In genomic region chr1:22285545-22286396, GRCh38 we compare ENCODE assay signal across 26 cellular contexts.
DNase-seq lines count a peak whose midpoint lies in the region; ATAC-seq, FAIRE-seq and TF ChIP-seq lines count a peak whose summit lies in the region.
"Had no signal": no experiment of that assay in that cellular context is flagged by ENCODE, and none has a peak within 500 bp of the region (broad histone marks: within the 10 kb centered on the region; RNA-seq: fewer than 3 reads in every experiment).

No MANE protein-coding gene starts in this region.

- TF ChIP-seq CTCF in SK-N-SH (IDR thresholded peaks at IDR 0.05) (no peak), fibroblast of villous mesenchyme (IDR thresholded peaks at IDR 0.05; ENCODE audit: insufficient read depth, low read depth, low read length) (no peak), body of pancreas (IDR thresholded peaks at IDR 0.05) (no peak)

- peak; percentile 28 for DNase-seq in SK-N-SH
- DNase-seq in fibroblast of villous mesenchyme (ENCODE audit: low read depth), result peak; percentile 48
- DNase-seq in mesenteric fat pad (ENCODE audit: low spot score), result peak; percentile 86
- peak; percentile 77 for DNase-seq in urothelium cell line (ENCODE audit: low spot score)
- no peak for DNase-seq in hepatic stellate cell (ENCODE audit: low spot score)
- DNase-seq in body of pancreas, result no peak
- DNase-seq in small intestine, result no peak
- DNase-seq: activated CD4-positive, alpha-beta T cell treated with anti-CD3 and anti-CD28 coated beads for 48 hours; activated CD8-positive, alpha-beta memory T cell treated with anti-CD3 and anti-CD28 coated beads, Interleukin-2, amount 10 ng/mL, durations not matched to agents 7 days and 5 days; activated naive CD4-positive, alpha-beta T cell treated with anti-CD3 and anti-CD28 coated beads, Interleukin-2, amount 50 U/mL, for 16 hours; anterior cingulate cortex; effector memory CD8-positive, alpha-beta T cell; left cardiac atrium; MM.1S; NCI-H1417 treated with DMSO at 0.1 percent for 48 hours; NCI-H510A treated with DMSO at 0.1 percent for 48 hours; nephron progenitor cell; T-helper 17 cell; testis had no signal

- H3K27ac ChIP-seq in SK-N-SH (ENCODE audit: low read depth in 2 of 2, low read length in 1 of 2) (no peak overlapping the region), body of pancreas (no peak overlapping the region), small intestine (ENCODE audit: low read depth in 1 of 2, low read length in 1 of 2) (no peak overlapping the region)
- H3K27ac ChIP-seq: 22Rv1, gastroesophageal sphincter, Peyer's patch, SJSA1, testis had no signal

- TF ChIP-seq EP300 in SK-N-SH (IDR thresholded peaks at IDR 0.05; ENCODE audit: borderline replicate concordance in 1 of 2, low read depth in 1 of 2, low read length in 1 of 2), result no peak

- 86% methylated on average over 28 of the region's 37 CpGs for WGBS in SK-N-SH (ENCODE audit: low lambda C conversion rate)
- 79 to 81% methylated on average over 11 to 37 of the region's 37 CpGs for WGBS in body of pancreas, 2 donors
- 89 to 90% (median 90%) methylated on average over 30 to 37 of the region's 37 CpGs for WGBS in small intestine, 3 donors

- H3K27me3 ChIP-seq in SK-N-SH (ENCODE audit: insufficient read depth) (0 out of 2 replicates have a peak, but pooled peaks cover 13% of the 10 kb centered on the region), body of pancreas (no peaks in the 10 kb centered on the region), small intestine (ENCODE audit: control insufficient read depth in 2 of 2, insufficient read depth in 2 of 2, low read length in 2 of 2) (peaks cover 0 to 2% of the 10 kb centered on the region in 2 donors)
- H3K27me3 ChIP-seq: Peyer's patch, testis had no signal

- FAIRE-seq in urothelium cell line (lab: Jason Lieb, UNC) (no peak), small intestine (lab: Jason Lieb, UNC) (no peak)

- H3K79me2 ChIP-seq in SK-N-SH (ENCODE audit: insufficient read depth), result no peaks in the 10 kb centered on the region

- intact Hi-C loops in body of pancreas (cut with DNase I), result no loop called here

- CTCF ChIA-PET in SK-N-SH (lab: Yijun Ruan, JAX), result interaction anchor here (0.6 to 3.2 kb wide), 3 partner anchors 10 to 69 kb away, joined by 3 to 13 read pairs (median 3); no protein-coding TSS in a partner anchor

- no peak overlapping the region for H3K4me2 ChIP-seq in SK-N-SH

- H4K20me1 ChIP-seq in SK-N-SH (ENCODE audit: insufficient read depth), result no peaks in the 10 kb centered on the region

- H3K4me3 ChIP-seq in SK-N-SH (ENCODE audit: low read depth in 2 of 2, low read length in 1 of 2) (no peak overlapping the region), fibroblast of villous mesenchyme (ENCODE audit: low read depth, low read length) (no peak overlapping the region), body of pancreas (no peak overlapping the region), small intestine (ENCODE audit: low read depth in 1 of 2, low read length in 2 of 2) (no peak overlapping the region)
- H3K4me3 ChIP-seq: gastroesophageal sphincter, Peyer's patch, SJSA1 had no signal

- H3K9me2 ChIP-seq in SK-N-SH, result no peaks in the 10 kb centered on the region

- POLR2A ChIA-PET in SK-N-SH (lab: Yijun Ruan, JAX), result no interaction called here

- no peak for TF ChIP-seq RAD21 in SK-N-SH (IDR thresholded peaks at IDR 0.05; ENCODE audit: low read length)

- H3K9me3 ChIP-seq in SK-N-SH (no peaks in the 10 kb centered on the region), body of pancreas (no peaks in the 10 kb centered on the region), small intestine (ENCODE audit: control insufficient read depth, low read depth) (no peaks in the 10 kb centered on the region)
- H3K9me3 ChIP-seq: gastroesophageal sphincter, Peyer's patch, SJSA1, testis had no signal

- ATAC-seq in SK-N-SH treated with all-trans-retinoic acid at 6 μM for 48 hours (no peak), body of pancreas (no peak)
- ATAC-seq: activated CD8-positive, alpha-beta memory T cell treated with anti-CD3 and anti-CD28 coated beads, Interleukin-2, amount 10 ng/mL, durations not matched to agents 7 days and 5 days; CD8-positive, alpha-beta T cell; effector memory CD8-positive, alpha-beta T cell; esophagus mucosa; gastroesophageal sphincter; T-helper 17 cell had no signal

- no peak overlapping the region for H2AFZ ChIP-seq in SK-N-SH (ENCODE audit: low read depth)

- H3K4me1 ChIP-seq in SK-N-SH (ENCODE audit: control insufficient read depth in 1 of 2, insufficient read depth in 2 of 2, low read depth in 1 of 2, low read length in 1 of 2) (no peaks in the 10 kb centered on the region), body of pancreas (no peaks in the 10 kb centered on the region), small intestine (ENCODE audit: control insufficient read depth in 2 of 2, insufficient read depth in 1 of 2, low read depth in 1 of 2, low read length in 1 of 2) (no peaks in the 10 kb centered on the region)
- H3K4me1 ChIP-seq: gastroesophageal sphincter, Peyer's patch, SJSA1 had no signal

- H3F3A ChIP-seq in SK-N-SH (replicated peaks; ENCODE audit: insufficient read depth), result no peaks in the 10 kb centered on the region

- no peak for TF ChIP-seq POLR2A in body of pancreas (IDR thresholded peaks at IDR 0.05)

- no peaks in the 10 kb centered on the region for H3K36me3 ChIP-seq in SK-N-SH (replicated peaks in 1 of 2; ENCODE audit: control insufficient read depth in 1 of 2, insufficient read depth in 2 of 2, low read length in 1 of 2)
- H3K36me3 ChIP-seq in body of pancreas (replicated peaks in 1 of 2; ENCODE audit: insufficient read depth in 1 of 2, low read depth in 2 of 2), result no peaks in the 10 kb centered on the region
- H3K36me3 ChIP-seq in small intestine (ENCODE audit: control insufficient read depth in 2 of 2, insufficient read depth in 2 of 2, low read length in 2 of 2), result no peaks in the 10 kb centered on the region
- H3K36me3 ChIP-seq: gastroesophageal sphincter, Peyer's patch, SJSA1 had no signal

- no peak overlapping the region for H3K9ac ChIP-seq in SK-N-SH

TF ChIP-seq in SK-N-SH, 30 proteins besides CTCF, POLR2A, EP300 and RAD21:
- TF ChIP-seq JUND (IDR thresholded peaks at IDR 0.05) (no peak), ELF1 (IDR thresholded peaks at IDR 0.05) (no peak)

TF ChIP-seq in SK-N-SH treated with all-trans-retinoic acid at 6 μM for 48 hours, 23 proteins besides CTCF, POLR2A, EP300 and RAD21:
- no peak for TF ChIP-seq ISL1 (CRISPR knock-in tag; IDR thresholded peaks at IDR 0.05)
- no peak for TF ChIP-seq ESRRG (CRISPR knock-in tag; IDR thresholded peaks at IDR 0.05)
- TF ChIP-seq CREB5 (CRISPR knock-in tag; IDR thresholded peaks at IDR 0.05; ENCODE audit: low read depth), result no peak
- TF ChIP-seq ZC3H10 (CRISPR knock-in tag; IDR thresholded peaks at IDR 0.05), result no peak
- TF ChIP-seq TCF4 (CRISPR knock-in tag; IDR thresholded peaks at IDR 0.05; ENCODE audit: borderline replicate concordance), result no peak
- TF ChIP-seq CSDC2 (CRISPR knock-in tag; IDR thresholded peaks at IDR 0.05), result no peak
- no peak for TF ChIP-seq ZNF70 (CRISPR knock-in tag; IDR thresholded peaks at IDR 0.05)
- TF ChIP-seq SNAI2 (CRISPR knock-in tag; IDR thresholded peaks at IDR 0.05), result no peak
- no peak for TF ChIP-seq ZNF565 (CRISPR knock-in tag; conservative IDR thresholded peaks at IDR 0.05; ENCODE audit: low read depth)
- no peak for TF ChIP-seq BACH2 (CRISPR knock-in tag; IDR thresholded peaks at IDR 0.05; ENCODE audit: borderline replicate concordance)
- TF ChIP-seq GLIS3 (CRISPR knock-in tag; IDR thresholded peaks at IDR 0.05), result no peak
- no peak for TF ChIP-seq RARB (CRISPR knock-in tag; IDR thresholded peaks at IDR 0.05)
- no peak for TF ChIP-seq PPARA (CRISPR knock-in tag; IDR thresholded peaks at IDR 0.05; ENCODE audit: borderline replicate concordance)
TF ChIP-seq in SK-N-SH treated with all-trans-retinoic acid at 6 μM for 48 hours: peak in this region for 0.

Comparison
In these comparisons a context has a peak if more than half of its experiments do, and no peak if none do; other contexts are left out.
1. DNase-seq: peak in SK-N-SH (single experiment), fibroblast of villous mesenchyme (single experiment), mesenteric fat pad (single experiment) and urothelium cell line (single experiment); none in hepatic stellate cell (single experiment), body of pancreas (0 of 4) and small intestine (single experiment).